9 cellular contexts compared by ENCODE assay signal in the genomic region with DNA sequence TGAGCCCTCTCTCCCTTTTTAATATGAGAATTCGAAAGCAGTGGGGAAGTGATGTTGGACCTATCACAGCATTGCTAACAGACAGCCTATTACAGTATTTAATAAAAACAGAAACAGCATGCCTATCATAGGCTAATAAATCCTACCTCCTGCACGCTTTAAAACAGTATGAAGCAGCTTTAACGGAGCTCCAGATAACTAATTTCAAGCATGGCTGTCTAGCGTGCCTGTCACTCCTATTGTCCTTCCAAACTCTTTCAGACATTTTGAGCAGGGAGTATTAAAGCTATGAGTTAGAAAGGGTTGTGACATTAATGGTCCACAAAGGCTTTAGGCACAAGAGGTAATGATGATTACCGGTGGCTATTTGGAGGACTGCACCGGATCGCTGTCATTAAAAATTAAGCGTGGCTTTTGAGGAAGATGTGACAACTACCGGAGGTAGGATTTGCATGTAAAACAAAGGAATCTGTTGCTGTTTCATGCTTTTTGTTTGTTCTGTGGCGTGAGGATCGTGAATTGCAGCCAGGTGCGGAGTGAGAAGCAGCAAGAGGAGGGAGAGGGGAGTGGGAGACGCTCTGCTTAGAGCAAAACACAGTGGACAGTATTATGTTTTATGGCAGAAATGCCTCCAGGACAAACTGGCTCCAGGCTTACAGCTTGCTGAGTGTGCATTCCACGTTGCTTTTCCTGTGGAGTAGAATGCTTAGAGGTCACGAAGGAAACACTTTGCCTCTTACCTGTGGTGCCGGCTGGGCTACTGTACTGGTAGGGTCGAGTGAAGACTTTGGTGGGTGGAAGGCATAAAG. TPM values are rescaled to one million over a fixed set of nuclear protein-coding genes. Genes with fewer than 3 reads are reported as not detected.
DNase-seq lines count a peak whose midpoint lies in the region; ATAC-seq and TF ChIP-seq lines count a peak whose summit lies in the region.
"Had no signal": no experiment of that assay in that cellular context is flagged by ENCODE, and none has a peak within 500 bp of the region (broad histone marks: within the 10 kb centered on the region; RNA-seq: fewer than 3 reads in every experiment).

A gene (plus strand): TSS at position 166 of the 809 bp plus-strand sequence.

- H3K36me3 ChIP-seq in adipocyte (ENCODE audit: control insufficient read depth, insufficient read depth, low read length, severe bottlenecking) (no peaks in the 10 kb centered on the region), kidney epithelial cell (ENCODE audit: control insufficient read depth, insufficient read depth, low read length) (no peaks in the 10 kb centered on the region), tibial artery (no peaks in the 10 kb centered on the region)
- H3K36me3 ChIP-seq: BLaER1 had no signal

- no peak for ATAC-seq in activated naive CD8-positive, alpha-beta T cell treated with anti-CD3 and anti-CD28 coated beads, Interleukin-2, amount 50 U/mL, for 24 hours
- no peak for ATAC-seq in natural killer cell treated with Interleukin-12 subunit alpha and Interleukin-12 subunit beta and Interleukin-15 and Interleukin-18, amount 100 ng/mL, for 72 hours

- H3K4me3 Mint-ChIP-seq in activated naive CD8-positive, alpha-beta T cell = peak within 1 kb of the TSS; percentile 43
- no peak within 1 kb of the TSS for H3K4me3 Mint-ChIP-seq in activated naive CD8-positive, alpha-beta T cell treated with anti-CD3 and anti-CD28 coated beads, Interleukin-2, amount 50 U/mL, for 24 hours
- H3K4me3 Mint-ChIP-seq in natural killer cell treated with Interleukin-12 subunit alpha and Interleukin-12 subunit beta and Interleukin-15 and Interleukin-18, amount 100 ng/mL, for 72 hours = no peak within 1 kb of the TSS

- H3K27me3 Mint-ChIP-seq in activated naive CD8-positive, alpha-beta T cell = peaks cover 32% of the 10 kb centered on the region
- peaks cover 24% of the 10 kb centered on the region for H3K27me3 Mint-ChIP-seq in activated naive CD8-positive, alpha-beta T cell treated with anti-CD3 and anti-CD28 coated beads, Interleukin-2, amount 50 U/mL, for 24 hours
- peaks cover 8 to 39% of the 10 kb centered on the region in 2 donors for H3K27me3 Mint-ChIP-seq in natural killer cell treated with Interleukin-12 subunit alpha and Interleukin-12 subunit beta and Interleukin-15 and Interleukin-18, amount 100 ng/mL, for 72 hours

- peak within 1 kb of the TSS; percentile 79 for H3K4me3 ChIP-seq in adipocyte (ENCODE audit: low read length)
- peak within 1 kb of the TSS; percentile 25 for H3K4me3 ChIP-seq in kidney epithelial cell (ENCODE audit: low read depth, low read length)
- peak within 1 kb of the TSS; percentile 9 to 39 for H3K4me3 ChIP-seq in tibial artery
- H3K4me3 ChIP-seq: BLaER1 had no signal

- H3K27ac Mint-ChIP-seq in activated naive CD8-positive, alpha-beta T cell = no peak within 1 kb of the TSS
- no peak within 1 kb of the TSS for H3K27ac Mint-ChIP-seq in activated naive CD8-positive, alpha-beta T cell treated with anti-CD3 and anti-CD28 coated beads, Interleukin-2, amount 50 U/mL, for 24 hours
- no peak within 1 kb of the TSS for H3K27ac Mint-ChIP-seq in natural killer cell treated with Interleukin-12 subunit alpha and Interleukin-12 subunit beta and Interleukin-15 and Interleukin-18, amount 100 ng/mL, for 72 hours

- H3K36me3 Mint-ChIP-seq in activated naive CD8-positive, alpha-beta T cell = no peaks in the 10 kb centered on the region
- no peaks in the 10 kb centered on the region for H3K36me3 Mint-ChIP-seq in activated naive CD8-positive, alpha-beta T cell treated with anti-CD3 and anti-CD28 coated beads, Interleukin-2, amount 50 U/mL, for 24 hours (ENCODE audit: low read depth)
- no peaks in the 10 kb centered on the region for H3K36me3 Mint-ChIP-seq in natural killer cell treated with Interleukin-12 subunit alpha and Interleukin-12 subunit beta and Interleukin-15 and Interleukin-18, amount 100 ng/mL, for 72 hours

- H3K9me3 ChIP-seq in adipocyte (ENCODE audit: control insufficient read depth, low read length) (no peaks in the 10 kb centered on the region), tibial artery (no peaks in the 10 kb centered on the region)
- H3K9me3 ChIP-seq: BLaER1 had no signal

- peaks cover 11% of the 10 kb centered on the region for H3K4me1 ChIP-seq in adipocyte (ENCODE audit: control insufficient read depth, insufficient read depth, low read length)
- H3K4me1 ChIP-seq in tibial artery = peaks cover 0 to 11% (median 5%) of the 10 kb centered on the region in 4 donors
- H3K4me1 ChIP-seq: BLaER1 had no signal

- peaks cover under 1% of the 10 kb centered on the region for H3K9me3 Mint-ChIP-seq in activated naive CD8-positive, alpha-beta T cell (ENCODE audit: low read depth)
- peaks cover under 1% of the 10 kb centered on the region for H3K9me3 Mint-ChIP-seq in activated naive CD8-positive, alpha-beta T cell treated with anti-CD3 and anti-CD28 coated beads, Interleukin-2, amount 50 U/mL, for 24 hours
- peaks cover 10% of the 10 kb centered on the region for H3K9me3 Mint-ChIP-seq in natural killer cell treated with Interleukin-12 subunit alpha and Interleukin-12 subunit beta and Interleukin-15 and Interleukin-18, amount 100 ng/mL, for 72 hours

- no peak for DNase-seq in activated naive CD8-positive, alpha-beta T cell treated with anti-CD3 and anti-CD28 coated beads, Interleukin-2, amount 50 U/mL, for 24 hours
- DNase-seq in adipocyte (ENCODE audit: low read depth) (peak; percentile 33), kidney epithelial cell (ENCODE audit: low read depth) (no peak), tibial artery (no peak), T-helper 1 cell (no peak)
- DNase-seq in stimulated activated CD4-positive, alpha-beta T cell treated with anti-CD3 and anti-CD28 coated beads, Interleukin-4, amount 100 ng/mL, for 1 hour = no peak
- no peak for DNase-seq in natural killer cell treated with Interleukin-12 subunit alpha and Interleukin-12 subunit beta and Interleukin-15 and Interleukin-18, amount 100 ng/mL, for 72 hours (ENCODE audit: low spot score)

- H3K9ac ChIP-seq in adipocyte (ENCODE audit: low read length) = peak within 1 kb of the TSS; percentile 19
- H3K9ac ChIP-seq: BLaER1 had no signal

- H3K27me3 ChIP-seq in adipocyte (replicated peaks; ENCODE audit: control insufficient read depth, insufficient read depth, low read length) (peaks cover 14% of the 10 kb centered on the region), kidney epithelial cell (ENCODE audit: control insufficient read depth, insufficient read depth, low read length) (no peaks in the 10 kb centered on the region), tibial artery (no peaks in the 10 kb centered on the region)
- H3K27me3 ChIP-seq: BLaER1 had no signal

- TF ChIP-seq CTCF in kidney epithelial cell (IDR thresholded peaks at IDR 0.05; ENCODE audit: insufficient read depth, low read length, poor library complexity, severe bottlenecking) (no peak), tibial artery (IDR thresholded peaks at IDR 0.05) (no peak)

- H3K27ac ChIP-seq in tibial artery = no peak within 1 kb of the TSS
- H3K27ac ChIP-seq: BLaER1 had no signal

- H3K4me1 Mint-ChIP-seq in activated naive CD8-positive, alpha-beta T cell (ENCODE audit: low read depth) = peaks cover 9% of the 10 kb centered on the region
- H3K4me1 Mint-ChIP-seq in activated naive CD8-positive, alpha-beta T cell treated with anti-CD3 and anti-CD28 coated beads, Interleukin-2, amount 50 U/mL, for 24 hours = peaks cover 4% of the 10 kb centered on the region
- peaks cover 0 to 2% of the 10 kb centered on the region in 2 donors for H3K4me1 Mint-ChIP-seq in natural killer cell treated with Interleukin-12 subunit alpha and Interleukin-12 subunit beta and Interleukin-15 and Interleukin-18, amount 100 ng/mL, for 72 hours (ENCODE audit: low read depth in 2 of 2)

- intact Hi-C loops in tibial artery (cut with DNase I; ENCODE audit: low total_unique reads) = no loop called here

RNA-seq across cellular contexts. Expression of the gene that starts here (rescaled TPM):
- 3.6 TPM in 1 of 2 replicates, not detected in the other for total RNA-seq in kidney epithelial cell
- not detected for total RNA-seq in natural killer cell treated with Interleukin-12 subunit alpha and Interleukin-12 subunit beta and Interleukin-15 and Interleukin-18, amount 100 ng/mL, for 72 hours

Comparison
In these comparisons a context has a peak if more than half of its experiments do, and no peak if none do; other contexts are left out.
1. H3K4me3 ChIP-seq: peak in every context shown above with its lines; median percentile 79 in adipocyte; 25 in kidney epithelial cell; 24 in tibial artery.